In genomic region chr3:5019411-5020261, GRCh38 we compare ENCODE assay signal across 1 cellular context.
TF ChIP-seq lines count a peak whose summit lies in the region.

No MANE protein-coding gene starts in this region.

TF ChIP-seq in K562, 482 proteins besides CTCF, POLR2A, EP300 and RAD21 (continued from another document and continues in another):
- TF ChIP-seq AFF4 (CRISPR knock-in tag; IDR thresholded peaks at IDR 0.05) (no peak), HMG20B (CRISPR knock-in tag; IDR thresholded peaks at IDR 0.05) (no peak; the same call in 1 of the 2 replicates), CC2D1A (IDR thresholded peaks at IDR 0.05) (peak; percentile 83), GTF2F1 (IDR thresholded peaks at IDR 0.05; ENCODE audit: low read depth, low read length) (no peak), MGA (IDR thresholded peaks at IDR 0.05) (no peak), TGIF2 (CRISPR knock-in tag; IDR thresholded peaks at IDR 0.05) (no peak), POLR3G (IDR thresholded peaks at IDR 0.05; ENCODE audit: extremely low read depth, insufficient read length, insufficient replicate concordance) (no peak), COPS2 (conservative IDR thresholded peaks at IDR 0.05) (no peak), ZNF507 (tag; conservative IDR thresholded peaks at IDR 0.05) (no peak), FOXA3 (CRISPR knock-in tag; conservative IDR thresholded peaks at IDR 0.05 in 1 of 2, IDR thresholded peaks at IDR 0.05 in 1 of 2) (no peak), CBFB (CRISPR knock-in tag; IDR thresholded peaks at IDR 0.05) (no peak), TAF1 (IDR thresholded peaks at IDR 0.05; ENCODE audit: control insufficient read depth, extremely low read depth, insufficient read depth, low read length, severe bottlenecking) (peak; percentile 45), NR2C2 (CRISPR knock-in tag; IDR thresholded peaks at IDR 0.05) (no peak), NR2C2 (tag; IDR thresholded peaks at IDR 0.05) (no peak; the same call in 1 of the 2 replicates), SPI1 (IDR thresholded peaks at IDR 0.05; ENCODE audit: borderline replicate concordance, low read depth, low read length) (peak; percentile 67; the same call in 1 of the 2 replicates), LEF1 (IDR thresholded peaks at IDR 0.05) (peak; percentile 89), RBBP5 (IDR thresholded peaks at IDR 0.05; ENCODE audit: borderline replicate concordance, insufficient read depth, low read length, poor library complexity, severe bottlenecking) (no peak), TARDBP (IDR thresholded peaks at IDR 0.05) (no peak), E2F5 (CRISPR knock-in tag; IDR thresholded peaks at IDR 0.05) (no peak), CAMTA2 (CRISPR knock-in tag; conservative IDR thresholded peaks at IDR 0.05) (no peak), ZNF175 (CRISPR knock-in tag; IDR thresholded peaks at IDR 0.05; ENCODE audit: low read depth) (peak; percentile 4; the same call in 1 of the 2 replicates), POLR3A (IDR thresholded peaks at IDR 0.05; ENCODE audit: borderline replicate concordance, extremely low read depth, insufficient read depth, insufficient read length) (no peak), ZNF239 (CRISPR knock-in tag; IDR thresholded peaks at IDR 0.05) (peak; percentile 33; the same call in 1 of the 2 replicates), ZNF277 (CRISPR knock-in tag; IDR thresholded peaks at IDR 0.05; ENCODE audit: borderline replicate concordance) (no peak)
